ENCODE assay signal across 1 cellular context in the genomic region with DNA sequence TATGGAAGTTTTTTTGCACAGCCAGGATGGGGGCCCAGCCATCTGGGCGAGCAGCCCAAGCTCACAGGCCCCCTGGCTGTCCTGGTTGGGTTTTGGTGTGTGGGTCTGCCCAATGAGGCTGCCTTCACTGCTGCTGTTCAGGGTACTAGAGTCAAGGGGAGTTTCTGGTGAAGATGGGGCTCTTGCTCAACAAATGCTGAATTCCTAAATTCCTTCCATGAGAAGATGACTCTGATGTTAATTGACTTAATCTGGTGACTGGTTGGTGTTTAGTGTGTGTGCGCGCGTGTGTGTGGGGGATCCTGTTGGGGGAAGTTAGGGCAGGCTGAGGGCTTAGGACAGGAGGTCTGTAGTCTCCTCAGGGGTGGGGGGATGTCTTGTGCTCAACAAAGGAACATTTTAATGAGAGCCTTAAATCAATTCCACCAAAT.
TF ChIP-seq lines count a peak whose summit lies in the region.

No MANE protein-coding gene starts in this region.

TF ChIP-seq in HepG2, 621 proteins besides CTCF, POLR2A, EP300 and RAD21:
- TF ChIP-seq ZKSCAN5 (CRISPR knock-in tag; IDR thresholded peaks at IDR 0.05) = no peak
- peak; percentile 38; the same call in 1 of the 2 replicates for TF ChIP-seq ZBTB37 (CRISPR knock-in tag; IDR thresholded peaks at IDR 0.05)
- no peak for TF ChIP-seq SOX6 (IDR thresholded peaks at IDR 0.05)
- TF ChIP-seq SOX6 (CRISPR knock-in tag; IDR thresholded peaks at IDR 0.05) = no peak
- TF ChIP-seq ZMYM3 (CRISPR knock-in tag; IDR thresholded peaks at IDR 0.05) = 0 out of 2 replicates have a peak, but pooled peaks have one; percentile 19
- TF ChIP-seq, protein P1, sequence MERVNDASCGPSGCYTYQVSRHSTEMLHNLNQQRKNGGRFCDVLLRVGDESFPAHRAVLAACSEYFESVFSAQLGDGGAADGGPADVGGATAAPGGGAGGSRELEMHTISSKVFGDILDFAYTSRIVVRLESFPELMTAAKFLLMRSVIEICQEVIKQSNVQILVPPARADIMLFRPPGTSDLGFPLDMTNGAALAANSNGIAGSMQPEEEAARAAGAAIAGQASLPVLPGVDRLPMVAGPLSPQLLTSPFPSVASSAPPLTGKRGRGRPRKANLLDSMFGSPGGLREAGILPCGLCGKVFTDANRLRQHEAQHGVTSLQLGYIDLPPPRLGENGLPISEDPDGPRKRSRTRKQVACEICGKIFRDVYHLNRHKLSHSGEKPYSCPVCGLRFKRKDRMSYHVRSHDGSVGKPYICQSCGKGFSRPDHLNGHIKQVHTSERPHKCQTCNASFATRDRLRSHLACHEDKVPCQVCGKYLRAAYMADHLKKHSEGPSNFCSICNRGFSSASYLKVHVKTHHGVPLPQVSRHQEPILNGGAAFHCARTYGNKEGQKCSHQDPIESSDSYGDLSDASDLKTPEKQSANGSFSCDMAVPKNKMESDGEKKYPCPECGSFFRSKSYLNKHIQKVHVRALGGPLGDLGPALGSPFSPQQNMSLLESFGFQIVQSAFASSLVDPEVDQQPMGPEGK (CRISPR knock-in tag; IDR thresholded peaks at IDR 0.05) = 0 out of 2 replicates have a peak, but pooled peaks have one; percentile 38
- no peak for TF ChIP-seq HNF1B (CRISPR knock-in tag; IDR thresholded peaks at IDR 0.05)
- no peak for TF ChIP-seq YEATS4 (CRISPR knock-in tag; IDR thresholded peaks at IDR 0.05; ENCODE audit: borderline replicate concordance)
- TF ChIP-seq BCLAF1 (IDR thresholded peaks at IDR 0.05) = no peak
- TF ChIP-seq ZNF768 (CRISPR knock-in tag; IDR thresholded peaks at IDR 0.05) = peak; percentile 38; the same call in 1 of the 2 replicates
- 0 out of 2 replicates have a peak, but pooled peaks have one; percentile 55 for TF ChIP-seq ZNF550 (CRISPR knock-in tag; IDR thresholded peaks at IDR 0.05; ENCODE audit: borderline replicate concordance)
TF ChIP-seq in HepG2: peak in this region for 5.
